20 cellular contexts compared by ENCODE assay signal in genomic region chr7:31549621-31550020, GRCh38. TPM values are rescaled to one million over a fixed set of nuclear protein-coding genes. Genes with fewer than 3 reads are reported as not detected.
DNase-seq lines count a peak whose midpoint lies in the region; ATAC-seq, FAIRE-seq and TF ChIP-seq lines count a peak whose summit lies in the region.
"Had no signal": no experiment of that assay in that cellular context is flagged by ENCODE, and none has a peak within 500 bp of the region (broad histone marks: within the 10 kb centered on the region; RNA-seq: fewer than 3 reads in every experiment).

No MANE protein-coding gene starts in this region.

- H3K4me1 ChIP-seq in mammary epithelial cell (ENCODE audit: insufficient read depth, low read length) (no peaks in the 10 kb centered on the region), osteoblast (ENCODE audit: insufficient read depth, low read length) (no peaks in the 10 kb centered on the region)
- H3K4me1 ChIP-seq: A549, BLaER1, SJSA1 had no signal

- H3K27me3 ChIP-seq in mammary epithelial cell (ENCODE audit: insufficient read depth, low read length) (peaks cover 4% of the 10 kb centered on the region), bronchial epithelial cell (ENCODE audit: control insufficient read depth, insufficient read depth, low read length) (no peaks in the 10 kb centered on the region), osteoblast (ENCODE audit: insufficient read depth, low read length) (no peaks in the 10 kb centered on the region)
- H3K27me3 ChIP-seq: BLaER1, SJSA1 had no signal

- no peaks in the 10 kb centered on the region for H3K36me3 ChIP-seq in mammary epithelial cell (ENCODE audit: insufficient read depth, low read length)
- no peaks in the 10 kb centered on the region for H3K36me3 ChIP-seq in bronchial epithelial cell (ENCODE audit: control insufficient read depth, insufficient read depth, low read length)
- no peaks in the 10 kb centered on the region for H3K36me3 ChIP-seq in osteoblast (ENCODE audit: insufficient read depth, low read length)
- H3K36me3 ChIP-seq: BLaER1, SJSA1 had no signal

- TF ChIP-seq CTCF in mammary epithelial cell (conservative IDR thresholded peaks at IDR 0.05 in 1 of 2, IDR thresholded peaks at IDR 0.05 in 1 of 2; ENCODE audit: extremely low read depth in 1 of 2, insufficient read depth in 1 of 2, low read depth in 1 of 2, low read length in 2 of 2), result no peak
- no peak for TF ChIP-seq CTCF in MCF 10A (IDR thresholded peaks at IDR 0.05; ENCODE audit: unreplicated experiment)
- TF ChIP-seq CTCF in bronchial epithelial cell (IDR thresholded peaks at IDR 0.05; ENCODE audit: insufficient read depth, low read length, severe bottlenecking), result no peak
- TF ChIP-seq CTCF in osteoblast (IDR thresholded peaks at IDR 0.05; ENCODE audit: extremely low read depth, low read depth, low read length), result no peak
- TF ChIP-seq CTCF in foreskin fibroblast (IDR thresholded peaks at IDR 0.05; ENCODE audit: low read depth, low read length), result no peak

- H3K79me2 ChIP-seq in mammary epithelial cell (ENCODE audit: insufficient read depth, low read length), result no peaks in the 10 kb centered on the region
- H3K79me2 ChIP-seq in osteoblast (ENCODE audit: insufficient read depth, low read length), result no peaks in the 10 kb centered on the region

- intact Hi-C loops in mammary epithelial cell (cut with micrococcal nuclease), result no loop called here
- intact Hi-C loops in MCF 10A (cut with micrococcal nuclease), result no loop called here

- CTCF ChIA-PET in mammary epithelial cell (lab: Charles Lee; ENCODE audit: low non-redundant PET) (no interaction called here), MCF 10A (lab: Yijun Ruan, JAX) (no interaction called here)

- FAIRE-seq in bronchial epithelial cell (lab: Jason Lieb, UNC), result no peak
- FAIRE-seq: A549, GM12891, GM18507 had no signal

- no peak overlapping the region for H3K4me3 Mint-ChIP-seq in MCF 10A (ENCODE audit: unreplicated experiment)
- H3K4me3 Mint-ChIP-seq: CD4-positive, alpha-beta memory T cell had no signal

- H2AFZ ChIP-seq in mammary epithelial cell (ENCODE audit: low read depth, low read length), result no peak overlapping the region
- no peak overlapping the region for H2AFZ ChIP-seq in osteoblast (ENCODE audit: low read length)

- no peaks in the 10 kb centered on the region for H3K9me3 Mint-ChIP-seq in MCF 10A (ENCODE audit: unreplicated experiment)

- dilution Hi-C loops in mammary epithelial cell (cut with HindIII; ENCODE audit: low sequenced_read_pairs), result no loop called here

- H3K9me3 ChIP-seq in mammary epithelial cell (replicated peaks; ENCODE audit: insufficient read depth, low read length), result no peaks in the 10 kb centered on the region
- no peaks in the 10 kb centered on the region for H3K9me3 ChIP-seq in osteoblast (ENCODE audit: low read depth, low read length)
- H3K9me3 ChIP-seq: A549, BLaER1, SJSA1 had no signal

- no peak overlapping the region for H3K9ac ChIP-seq in mammary epithelial cell (ENCODE audit: insufficient read depth, low read length)
- H3K9ac ChIP-seq: BLaER1, KMS-11 had no signal

- H3K27ac Mint-ChIP-seq in MCF 10A (ENCODE audit: low read depth, unreplicated experiment), result no peak overlapping the region
- H3K27ac Mint-ChIP-seq: CD4-positive, alpha-beta memory T cell had no signal

- H3K4me2 ChIP-seq in mammary epithelial cell (ENCODE audit: insufficient read depth, low read depth, low read length), result no peak overlapping the region
- H3K4me2 ChIP-seq in osteoblast (ENCODE audit: insufficient read depth, low read length), result no peak overlapping the region
- H3K4me2 ChIP-seq: A549, BLaER1, KMS-11 had no signal

- no peaks in the 10 kb centered on the region for H3K27me3 Mint-ChIP-seq in MCF 10A (ENCODE audit: insufficient read depth, unreplicated experiment)
- H3K27me3 Mint-ChIP-seq: CD4-positive, alpha-beta memory T cell had no signal

- TF ChIP-seq POLR2A in GM18505 (IDR thresholded peaks at IDR 0.05; ENCODE audit: borderline replicate concordance, extremely low read depth, insufficient read depth, insufficient read length), result no peak

- BruUV-seq in mammary epithelial cell (replicated peaks; lab: Mats Ljungman, UMichigan) (no TSS peak), MCF 10A (replicated peaks; lab: Mats Ljungman, UMichigan) (no TSS peak)

- POLR2A ChIA-PET in MCF 10A (lab: Yijun Ruan, JAX), result no interaction called here

- no peaks in the 10 kb centered on the region for H3K36me3 Mint-ChIP-seq in MCF 10A (ENCODE audit: insufficient read depth, unreplicated experiment)
- H3K36me3 Mint-ChIP-seq: CD4-positive, alpha-beta memory T cell had no signal

- DNase-seq in mammary epithelial cell (peak; percentile 9), MCF 10A (ENCODE audit: unreplicated experiment) (no peak), bronchial epithelial cell (ENCODE audit: low read depth) (peak; percentile 66), osteoblast (ENCODE audit: insufficient read length, low spot score, missing footprints) (peak; percentile 1), NCI-H128 (lab: John Stamatoyannopoulos, UW; ENCODE audit: unreplicated experiment) (no peak), foreskin fibroblast (no peak)
- DNase-seq: CD4-positive, alpha-beta memory T cell; NCI-H1436 treated with DMSO at 0.1 percent for 48 hours; NCI-H2029 treated with DMSO at 0.1 percent for 48 hours; NCI-H2171 treated with DMSO at 0.1 percent for 48 hours had no signal

- H4K20me1 ChIP-seq in mammary epithelial cell (ENCODE audit: insufficient read depth, low read length) (no peaks in the 10 kb centered on the region), osteoblast (ENCODE audit: insufficient read depth, low read length) (no peaks in the 10 kb centered on the region)
- H4K20me1 ChIP-seq: BLaER1 had no signal

- in situ Hi-C loops in mammary epithelial cell (cut with MboI; ENCODE audit: low sequenced_read_pairs in 2 of 2), result no loop called here

- H3K4me1 Mint-ChIP-seq in MCF 10A (ENCODE audit: insufficient read depth, unreplicated experiment), result no peaks in the 10 kb centered on the region
- H3K4me1 Mint-ChIP-seq: CD4-positive, alpha-beta memory T cell had no signal

- no peak overlapping the region for H3K4me3 ChIP-seq in mammary epithelial cell (replicated peaks in 1 of 3; ENCODE audit: insufficient read depth in 1 of 3, low read depth in 2 of 3, low read length in 3 of 3)
- no peak overlapping the region for H3K4me3 ChIP-seq in bronchial epithelial cell (ENCODE audit: low read depth, low read length)
- no peak overlapping the region for H3K4me3 ChIP-seq in osteoblast (ENCODE audit: insufficient read depth, low read length)
- H3K4me3 ChIP-seq in foreskin fibroblast (ENCODE audit: low read depth in 1 of 2, low read length in 2 of 2), result no peak overlapping the region
- H3K4me3 ChIP-seq: A549, BLaER1, SJSA1 had no signal

- H3K27ac ChIP-seq in mammary epithelial cell (ENCODE audit: insufficient read depth, low read depth, low read length) (no peak overlapping the region), osteoblast (ENCODE audit: low read depth, low read length) (no peak overlapping the region)
- H3K27ac ChIP-seq: A549, BLaER1, KMS-11, SJSA1 had no signal

- ATAC-seq in GM18505 (IDR thresholded peaks at IDR 0.05; ENCODE audit: unreplicated experiment), result no peak
- ATAC-seq: A549 had no signal

RNA-seq across cellular contexts. Expression of gene ITPRID1, which starts 35.7 kb away (rescaled TPM):
- under 1 TPM in 1 of 2 donors, not detected in 1; 0.17 TPM for total RNA-seq in mammary epithelial cell
- not detected for polyA plus RNA-seq in mammary epithelial cell
- not detected for polyA minus RNA-seq in mammary epithelial cell
- total RNA-seq in MCF 10A (2022), result not detected in 2 replicates
- not detected in 2 replicates for total RNA-seq in bronchial epithelial cell
- not detected in 2 replicates for total RNA-seq in osteoblast
- total RNA-seq: CD4-positive, alpha-beta memory T cell; H4; HT1080; NCI-H460; SJSA1 had no signal
- polyA plus RNA-seq: A549; CD4-positive, alpha-beta memory T cell had no signal

Comparison
In these comparisons a context has a peak if more than half of its experiments do, and no peak if none do; other contexts are left out.
1. DNase-seq: peak in mammary epithelial cell (single experiment), bronchial epithelial cell (single experiment) and osteoblast (single experiment); none in MCF 10A (single experiment), NCI-H128 (single experiment) and foreskin fibroblast (0 of 2).